ENCODE assay signal across 24 cellular contexts in the genomic region with DNA sequence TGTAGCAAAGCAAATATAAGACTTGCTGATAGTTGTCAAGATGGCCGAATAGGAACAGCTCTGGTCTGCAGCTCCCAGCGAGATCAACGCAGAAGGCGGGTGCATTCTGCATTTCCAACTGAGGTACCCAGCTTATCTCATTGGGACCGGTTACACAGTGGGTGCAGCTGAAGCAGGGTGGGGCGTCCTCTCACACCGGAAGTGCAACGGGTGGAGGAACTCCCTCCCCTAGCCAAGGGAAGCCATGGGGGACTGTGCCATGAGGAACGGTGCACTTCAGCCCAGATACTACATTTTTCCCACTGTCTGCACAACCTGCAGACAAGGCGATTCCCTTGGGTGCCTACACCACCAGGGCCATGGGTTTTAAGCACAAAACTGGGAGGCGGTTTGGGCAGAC.
DNase-seq lines count a peak whose midpoint lies in the region; ATAC-seq, FAIRE-seq and TF ChIP-seq lines count a peak whose summit lies in the region.
"Had no signal": no experiment of that assay in that cellular context is flagged by ENCODE, and none has a peak within 500 bp of the region (broad histone marks: within the 10 kb centered on the region; RNA-seq: fewer than 3 reads in every experiment).

No MANE protein-coding gene starts in this region.

- H3K4me1 ChIP-seq in endothelial cell of umbilical vein (ENCODE audit: control insufficient read depth, extremely low read depth, insufficient read depth, low read length) (no peaks in the 10 kb centered on the region), neural progenitor cell (no peaks in the 10 kb centered on the region), vagina (no peaks in the 10 kb centered on the region)

- H3F3A ChIP-seq in neural progenitor cell (ENCODE audit: low read depth), result no peaks in the 10 kb centered on the region

- H3K4me2 ChIP-seq in endothelial cell of umbilical vein (ENCODE audit: insufficient read depth, low read length) (no peak overlapping the region), neural progenitor cell (no peak overlapping the region)
- H3K4me2 ChIP-seq: BLaER1, GM23338 had no signal

- peaks cover 4% of the 10 kb centered on the region for H3K27me3 Mint-ChIP-seq in neural progenitor cell (ENCODE audit: insufficient read depth, low read depth)
- H3K27me3 Mint-ChIP-seq: CD4-positive, alpha-beta T cell had no signal

- no peak overlapping the region for H3K27ac ChIP-seq in endothelial cell of umbilical vein (ENCODE audit: insufficient read depth, low read depth, low read length)
- no peak overlapping the region for H3K27ac ChIP-seq in neural progenitor cell
- no peak overlapping the region for H3K27ac ChIP-seq in vagina
- H3K27ac ChIP-seq: 22Rv1, BLaER1 had no signal

- no peaks in the 10 kb centered on the region for H3K36me3 Mint-ChIP-seq in neural progenitor cell
- H3K36me3 Mint-ChIP-seq: CD14-positive monocyte had no signal

- H3K27me3 ChIP-seq in endothelial cell of umbilical vein (ENCODE audit: control insufficient read depth in 2 of 2, insufficient read depth in 2 of 2, low read length in 2 of 2) (no peaks in the 10 kb centered on the region), neural progenitor cell (no peaks in the 10 kb centered on the region), vagina (no peaks in the 10 kb centered on the region)
- H3K27me3 ChIP-seq: BLaER1 had no signal

- H3K79me2 ChIP-seq in endothelial cell of umbilical vein (ENCODE audit: control insufficient read depth, insufficient read depth, low read length) (no peaks in the 10 kb centered on the region), neural progenitor cell (ENCODE audit: low read depth) (no peaks in the 10 kb centered on the region)

- peak; percentile 4 for FAIRE-seq in endothelial cell of umbilical vein (lab: Jason Lieb, UNC)
- peak; percentile 23 for FAIRE-seq in urothelium cell line (lab: Jason Lieb, UNC)
- FAIRE-seq: A204.1, GM12892, GM19239, H54 had no signal

- H3K9ac ChIP-seq in endothelial cell of umbilical vein (replicated peaks; ENCODE audit: extremely low read depth, insufficient read depth, low read length) (no peak overlapping the region), neural progenitor cell (no peak overlapping the region)
- H3K9ac ChIP-seq: BLaER1 had no signal

- H3K9me1 ChIP-seq in endothelial cell of umbilical vein (replicated peaks; ENCODE audit: control insufficient read depth, extremely low read depth, insufficient read depth, low read length), result no peaks in the 10 kb centered on the region

- no peaks in the 10 kb centered on the region for H3K36me3 ChIP-seq in endothelial cell of umbilical vein (ENCODE audit: control insufficient read depth in 2 of 2, extremely low read depth in 1 of 2, insufficient read depth in 2 of 2, low read length in 2 of 2)
- H3K36me3 ChIP-seq in neural progenitor cell, result no peaks in the 10 kb centered on the region
- no peaks in the 10 kb centered on the region for H3K36me3 ChIP-seq in vagina
- H3K36me3 ChIP-seq: BLaER1 had no signal

- no peak overlapping the region for H3K4me3 Mint-ChIP-seq in neural progenitor cell
- H3K4me3 Mint-ChIP-seq: B cell; CD14-positive monocyte; CD4-positive, alpha-beta T cell; GM23338 had no signal

- H3K4me3 ChIP-seq in endothelial cell of umbilical vein (replicated peaks in 1 of 3; ENCODE audit: insufficient read depth in 1 of 3, low read depth in 1 of 3, low read length in 3 of 3), result no peak overlapping the region
- H3K4me3 ChIP-seq in neural progenitor cell, result no peak overlapping the region
- no peak overlapping the region for H3K4me3 ChIP-seq in vagina
- H3K4me3 ChIP-seq: BLaER1, GM23338 had no signal

- no peak overlapping the region for H3K27ac Mint-ChIP-seq in neural progenitor cell
- H3K27ac Mint-ChIP-seq: B cell; CD14-positive monocyte; CD4-positive, alpha-beta T cell; GM23338 had no signal

- dilution Hi-C loops in endothelial cell of umbilical vein (cut with MboI; ENCODE audit: extremely low pct_ligation_motif_present, low sequenced_read_pairs), result no loop called here

- H3K9me3 ChIP-seq in endothelial cell of umbilical vein (replicated peaks; ENCODE audit: control insufficient read depth, insufficient read depth, low read length), result no peaks in the 10 kb centered on the region
- H3K9me3 ChIP-seq in neural progenitor cell (ENCODE audit: low read depth), result no peaks in the 10 kb centered on the region
- H3K9me3 ChIP-seq in vagina, result no peaks in the 10 kb centered on the region
- H3K9me3 ChIP-seq: BLaER1 had no signal

- CTCF ChIA-PET in endothelial cell of umbilical vein (lab: Charles Lee), result interaction anchor here (0.6 kb wide), 1 partner anchor 111 kb away, joined by 3 read pairs; no protein-coding TSS in a partner anchor

- no peak for ATAC-seq in GM19035 (IDR thresholded peaks at IDR 0.05; ENCODE audit: unreplicated experiment)
- ATAC-seq: GM23338 had no signal

- no TSS peak for BruUV-seq in endothelial cell of umbilical vein (replicated peaks; lab: Mats Ljungman, UMichigan)

- H3K9me3 Mint-ChIP-seq in neural progenitor cell, result peaks cover 3% of the 10 kb centered on the region
- H3K9me3 Mint-ChIP-seq: CD4-positive, alpha-beta T cell; GM23338 had no signal

- no peak for TF ChIP-seq POLR2A in endothelial cell of umbilical vein (IDR thresholded peaks at IDR 0.05; ENCODE audit: low read depth, low read length)
- TF ChIP-seq POLR2A in vagina (IDR thresholded peaks at IDR 0.05), result no peak

- TF ChIP-seq CTCF in endothelial cell of umbilical vein (IDR thresholded peaks at IDR 0.05; ENCODE audit: extremely low read depth in 1 of 2, insufficient read depth in 1 of 2, low read depth in 1 of 2, low read length in 2 of 2) (no peak), neural progenitor cell (IDR thresholded peaks at IDR 0.05) (no peak), vagina (IDR thresholded peaks at IDR 0.05) (no peak)

- intact Hi-C loops in endothelial cell of umbilical vein (cut with micrococcal nuclease), result no loop called here
- intact Hi-C loops in vagina (cut with DNase I), result no loop called here

- POLR2A ChIA-PET in endothelial cell of umbilical vein (lab: Charles Lee), result no interaction called here

- H2AFZ ChIP-seq in endothelial cell of umbilical vein (ENCODE audit: low read depth, low read length) (no peak overlapping the region), neural progenitor cell (replicated peaks) (peak overlapping the region; percentile 45)
- H2AFZ ChIP-seq: GM23338 had no signal

- H3K4me1 Mint-ChIP-seq in neural progenitor cell, result no peaks in the 10 kb centered on the region
- H3K4me1 Mint-ChIP-seq: GM23338 had no signal

- DNase-seq in NCI-H748 (lab: John Stamatoyannopoulos, UW; ENCODE audit: unreplicated experiment), result peak; percentile 6
- DNase-seq in NCI-H748 treated with DMSO at 0.1 percent for 48 hours (lab: John Stamatoyannopoulos, UW), result no peak
- no peak for DNase-seq in endothelial cell of umbilical vein (ENCODE audit: low read depth, low spot score)
- no peak for DNase-seq in neural progenitor cell (ENCODE audit: low spot score)
- DNase-seq in urothelium cell line (ENCODE audit: low spot score), result no peak
- no peak for DNase-seq in NCI-H1436 (lab: John Stamatoyannopoulos, UW)
- no peak for DNase-seq in vagina (ENCODE audit: extremely low spot score in 2 of 2)
- DNase-seq: Calu3; CD4-positive, alpha-beta T cell; COR-L47; DMS53; DMS79 treated with DMSO at 0.1 percent for 48 hours; GF-D8; HCEC 1CT had no signal

- H4K20me1 ChIP-seq in endothelial cell of umbilical vein (replicated peaks; ENCODE audit: control insufficient read depth, extremely low read depth, insufficient read depth, low read length) (no peaks in the 10 kb centered on the region), neural progenitor cell (ENCODE audit: low read depth) (no peaks in the 10 kb centered on the region)
- H4K20me1 ChIP-seq: BLaER1 had no signal

TF ChIP-seq in endothelial cell of umbilical vein, 7 proteins besides CTCF, POLR2A, EP300 and RAD21:
- no peak for TF ChIP-seq JUN (IDR thresholded peaks at IDR 0.05; ENCODE audit: borderline replicate concordance, insufficient read depth, insufficient read length, low read depth)
- no peak for TF ChIP-seq GATA2 (IDR thresholded peaks at IDR 0.05; ENCODE audit: insufficient read depth, insufficient read length, low read depth, low read length)
- TF ChIP-seq, protein P1, sequence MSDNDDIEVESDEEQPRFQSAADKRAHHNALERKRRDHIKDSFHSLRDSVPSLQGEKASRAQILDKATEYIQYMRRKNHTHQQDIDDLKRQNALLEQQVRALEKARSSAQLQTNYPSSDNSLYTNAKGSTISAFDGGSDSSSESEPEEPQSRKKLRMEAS (IDR thresholded peaks at IDR 0.05; ENCODE audit: insufficient read depth, insufficient read length), result no peak
